1 cellular context compared by ENCODE assay signal in the genomic region with DNA sequence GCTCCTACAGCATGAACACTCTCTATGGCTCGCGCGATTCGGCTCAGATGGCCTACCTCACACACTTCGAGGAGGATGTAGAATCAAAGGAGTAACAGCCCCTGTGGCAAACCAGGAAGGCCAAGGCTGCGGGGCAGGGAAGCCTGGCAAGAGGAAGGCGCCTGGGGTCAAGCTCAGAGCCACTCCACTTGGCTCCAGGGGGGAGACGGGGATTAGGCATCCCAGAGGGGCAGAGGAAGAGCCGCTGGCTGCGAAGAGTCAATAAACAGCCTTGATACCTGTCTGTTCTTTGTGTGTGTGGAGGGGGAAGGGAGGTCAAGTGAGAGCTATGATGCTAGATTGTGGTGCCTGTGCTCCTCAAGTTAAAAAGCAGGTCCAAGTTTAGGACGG.
TF ChIP-seq lines count a peak whose summit lies in the region.

No MANE protein-coding gene starts in this region.

TF ChIP-seq in HepG2, 621 proteins besides CTCF, POLR2A, EP300 and RAD21:
- TF ChIP-seq ZBTB38 (CRISPR knock-in tag; IDR thresholded peaks at IDR 0.05) = 0 out of 2 replicates have a peak, but pooled peaks have one; percentile 10
- TF ChIP-seq, protein P1, sequence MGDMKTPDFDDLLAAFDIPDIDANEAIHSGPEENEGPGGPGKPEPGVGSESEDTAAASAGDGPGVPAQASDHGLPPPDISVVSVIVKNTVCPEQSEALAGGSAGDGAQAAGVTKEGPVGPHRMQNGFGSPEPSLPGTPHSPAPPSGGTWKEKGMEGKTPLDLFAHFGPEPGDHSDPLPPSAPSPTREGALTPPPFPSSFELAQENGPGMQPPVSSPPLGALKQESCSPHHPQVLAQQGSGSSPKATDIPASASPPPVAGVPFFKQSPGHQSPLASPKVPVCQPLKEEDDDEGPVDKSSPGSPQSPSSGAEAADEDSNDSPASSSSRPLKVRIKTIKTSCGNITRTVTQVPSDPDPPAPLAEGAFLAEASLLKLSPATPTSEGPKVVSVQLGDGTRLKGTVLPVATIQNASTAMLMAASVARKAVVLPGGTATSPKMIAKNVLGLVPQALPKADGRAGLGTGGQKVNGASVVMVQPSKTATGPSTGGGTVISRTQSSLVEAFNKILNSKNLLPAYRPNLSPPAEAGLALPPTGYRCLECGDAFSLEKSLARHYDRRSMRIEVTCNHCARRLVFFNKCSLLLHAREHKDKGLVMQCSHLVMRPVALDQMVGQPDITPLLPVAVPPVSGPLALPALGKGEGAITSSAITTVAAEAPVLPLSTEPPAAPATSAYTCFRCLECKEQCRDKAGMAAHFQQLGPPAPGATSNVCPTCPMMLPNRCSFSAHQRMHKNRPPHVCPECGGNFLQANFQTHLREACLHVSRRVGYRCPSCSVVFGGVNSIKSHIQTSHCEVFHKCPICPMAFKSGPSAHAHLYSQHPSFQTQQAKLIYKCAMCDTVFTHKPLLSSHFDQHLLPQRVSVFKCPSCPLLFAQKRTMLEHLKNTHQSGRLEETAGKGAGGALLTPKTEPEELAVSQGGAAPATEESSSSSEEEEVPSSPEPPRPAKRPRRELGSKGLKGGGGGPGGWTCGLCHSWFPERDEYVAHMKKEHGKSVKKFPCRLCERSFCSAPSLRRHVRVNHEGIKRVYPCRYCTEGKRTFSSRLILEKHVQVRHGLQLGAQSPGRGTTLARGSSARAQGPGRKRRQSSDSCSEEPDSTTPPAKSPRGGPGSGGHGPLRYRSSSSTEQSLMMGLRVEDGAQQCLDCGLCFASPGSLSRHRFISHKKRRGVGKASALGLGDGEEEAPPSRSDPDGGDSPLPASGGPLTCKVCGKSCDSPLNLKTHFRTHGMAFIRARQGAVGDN (CRISPR knock-in tag; IDR thresholded peaks at IDR 0.05) = peak; percentile 29; the same call in 1 of the 2 replicates
- TF ChIP-seq ZNF20 (CRISPR knock-in tag; IDR thresholded peaks at IDR 0.05) = no peak
- no peak for TF ChIP-seq CENPT (CRISPR knock-in tag; IDR thresholded peaks at IDR 0.05; ENCODE audit: low read depth)
